Comparison of ENCODE assay signal across 1 cellular context in genomic region chr2:40093036-40093673, GRCh38.
TF ChIP-seq lines count a peak whose summit lies in the region.

No MANE protein-coding gene starts in this region.

TF ChIP-seq in GM23338, 12 proteins besides CTCF, POLR2A, EP300 and RAD21 (continued from another document):
- TF ChIP-seq ZNF462 (CRISPR knock-in tag; IDR thresholded peaks at IDR 0.05): no peak
